ENCODE assay signal across 8 cellular contexts in genomic region chr11:19242184-19242932, GRCh38. TPM values are rescaled to one million over a fixed set of nuclear protein-coding genes. Genes with fewer than 3 reads are reported as not detected.
DNase-seq lines count a peak whose midpoint lies in the region; ATAC-seq and TF ChIP-seq lines count a peak whose summit lies in the region.
"Had no signal": no experiment of that assay in that cellular context is flagged by ENCODE, and none has a peak within 500 bp of the region (broad histone marks: within the 10 kb centered on the region; RNA-seq: fewer than 3 reads in every experiment).

No MANE protein-coding gene starts in this region.

- H3K4me3 Mint-ChIP-seq in activated CD8-positive, alpha-beta memory T cell treated with anti-CD3 and anti-CD28 coated beads, Interleukin-2, amount 10 ng/mL, durations not matched to agents 7 days and 5 days, result peak overlapping the region; percentile 93
- H3K4me3 Mint-ChIP-seq in stimulated activated naive CD8-positive, alpha-beta T cell treated with anti-CD3 and anti-CD28 coated beads, Interleukin-15, Interleukin-2, amounts not matched to agents 100 ng/mL and 50 ng/mL, for 24 hours, result peak overlapping the region; percentile 85

- no peaks in the 10 kb centered on the region for H3K9me2 ChIP-seq in HCT116 (ENCODE audit: insufficient read depth)

- no peak for ATAC-seq in HCT116
- no peak for ATAC-seq in activated CD8-positive, alpha-beta memory T cell treated with anti-CD3 and anti-CD28 coated beads, Interleukin-2, amount 10 ng/mL, durations not matched to agents 7 days and 5 days

- H3K27me3 ChIP-seq in HCT116 (ENCODE audit: insufficient read depth, low read length) (no peaks in the 10 kb centered on the region), iPS DF 6.9 (ENCODE audit: control insufficient read depth, insufficient read depth, low read length) (peaks cover 16% of the 10 kb centered on the region; the same call in 1 of the 2 replicates)

- H3K4me3 ChIP-seq in HCT116 (replicated peaks in 1 of 2; ENCODE audit: low read depth in 1 of 2, low read length in 2 of 2) (peak overlapping the region; percentile 66 to 94), iPS DF 6.9 (ENCODE audit: low read length) (peak overlapping the region; percentile 60; the same call in 1 of the 2 replicates)

- no peak overlapping the region for H2AFZ ChIP-seq in HCT116 (ENCODE audit: low read depth, low read length, poor library complexity, severe bottlenecking)

- no peaks in the 10 kb centered on the region for H3K9me3 Mint-ChIP-seq in activated CD8-positive, alpha-beta memory T cell treated with anti-CD3 and anti-CD28 coated beads, Interleukin-2, amount 10 ng/mL, durations not matched to agents 7 days and 5 days (ENCODE audit: low read depth)
- no peaks in the 10 kb centered on the region for H3K9me3 Mint-ChIP-seq in stimulated activated naive CD8-positive, alpha-beta T cell treated with anti-CD3 and anti-CD28 coated beads, Interleukin-15, Interleukin-2, amounts not matched to agents 100 ng/mL and 50 ng/mL, for 24 hours

- RAD21 ChIA-PET in HCT116 (lab: Charles Lee; ENCODE audit: low non-redundant PET in 1 of 2, low total read pairs in 2 of 2, uncharacterized antibody in 2 of 2, unreplicated experiment in 2 of 2), result no interaction called here

- no CpG with 5 or more reads among the region's 55 CpGs for WGBS in iPS DF 6.9 (ENCODE audit: insufficient coverage, insufficient read length)

- H3K36me3 Mint-ChIP-seq in activated CD8-positive, alpha-beta memory T cell treated with anti-CD3 and anti-CD28 coated beads, Interleukin-2, amount 10 ng/mL, durations not matched to agents 7 days and 5 days, result peaks cover 22% of the 10 kb centered on the region
- H3K36me3 Mint-ChIP-seq in stimulated activated naive CD8-positive, alpha-beta T cell treated with anti-CD3 and anti-CD28 coated beads, Interleukin-15, Interleukin-2, amounts not matched to agents 100 ng/mL and 50 ng/mL, for 24 hours (ENCODE audit: low read depth), result peaks cover 14% of the 10 kb centered on the region

- H3K36me3 ChIP-seq in HCT116 (ENCODE audit: control insufficient read depth in 1 of 2, insufficient read depth in 2 of 2, low read length in 2 of 2), result peaks cover 0 to 8% of the 10 kb centered on the region in 2 experiments; a peak in 1 of 4 replicates
- H3K36me3 ChIP-seq in iPS DF 6.9 (ENCODE audit: control insufficient read depth, insufficient read depth, low read length), result 0 out of 2 replicates have a peak, but pooled peaks cover 3% of the 10 kb centered on the region

- H3K27ac ChIP-seq in HCT116 (ENCODE audit: low read depth, low read length) (0 out of 2 replicates have a peak overlapping the region, but pooled peaks have one; percentile 27), iPS DF 6.9 (ENCODE audit: low read length) (no peak overlapping the region)

- DNase-seq in HCT116 (ENCODE audit: low read depth, low spot score), result no peak
- no peak for DNase-seq in activated CD8-positive, alpha-beta memory T cell treated with anti-CD3 and anti-CD28 coated beads, Interleukin-2, amount 10 ng/mL, durations not matched to agents 7 days and 5 days
- DNase-seq in iPS DF 6.9 (ENCODE audit: low read depth, low spot score), result no peak
- DNase-seq in SW 1271 (lab: John Stamatoyannopoulos, UW), result no peak
- no peak for DNase-seq in NCI-H345 treated with DMSO at 0.1 percent for 48 hours (lab: John Stamatoyannopoulos, UW; ENCODE audit: unreplicated experiment)
- no peak for DNase-seq in stimulated activated CD4-positive, alpha-beta T cell treated with anti-CD3 and anti-CD28 coated beads, Interleukin-1b, Interleukin-23, amount 100 ng/mL, for 48 hours

- H3K79me2 ChIP-seq in HCT116 (ENCODE audit: insufficient read depth, low read length), result peaks cover 22% of the 10 kb centered on the region

- POLR2A ChIA-PET in HCT116 (lab: Charles Lee), result no interaction called here

- no peak for TF ChIP-seq CTCF in HCT116 (IDR thresholded peaks at IDR 0.05 in 2 of 3, conservative IDR thresholded peaks at IDR 0.05 in 1 of 3; ENCODE audit: borderline replicate concordance in 1 of 3, insufficient read depth in 1 of 3, low read depth in 2 of 3, low read length in 2 of 3)

- H3K4me1 ChIP-seq in HCT116 (ENCODE audit: control insufficient read depth in 1 of 2, insufficient read depth in 2 of 2, low read length in 2 of 2) (peaks cover 10 to 46% of the 10 kb centered on the region in 2 experiments), iPS DF 6.9 (ENCODE audit: control insufficient read depth, insufficient read depth, low read length) (no peaks in the 10 kb centered on the region)

- peak overlapping the region; percentile 83 for H3K27ac Mint-ChIP-seq in activated CD8-positive, alpha-beta memory T cell treated with anti-CD3 and anti-CD28 coated beads, Interleukin-2, amount 10 ng/mL, durations not matched to agents 7 days and 5 days
- H3K27ac Mint-ChIP-seq in stimulated activated naive CD8-positive, alpha-beta T cell treated with anti-CD3 and anti-CD28 coated beads, Interleukin-15, Interleukin-2, amounts not matched to agents 100 ng/mL and 50 ng/mL, for 24 hours, result peak overlapping the region; percentile 69

- H4K20me1 ChIP-seq in HCT116 (ENCODE audit: insufficient read depth), result no peaks in the 10 kb centered on the region

- BruUV-seq in HCT116 (replicated peaks; lab: Mats Ljungman, UMichigan), result TSS peak; percentile 54

- peaks cover 27% of the 10 kb centered on the region for H3K27me3 Mint-ChIP-seq in activated CD8-positive, alpha-beta memory T cell treated with anti-CD3 and anti-CD28 coated beads, Interleukin-2, amount 10 ng/mL, durations not matched to agents 7 days and 5 days
- peaks cover 51% of the 10 kb centered on the region for H3K27me3 Mint-ChIP-seq in stimulated activated naive CD8-positive, alpha-beta T cell treated with anti-CD3 and anti-CD28 coated beads, Interleukin-15, Interleukin-2, amounts not matched to agents 100 ng/mL and 50 ng/mL, for 24 hours

- H3K9me3 ChIP-seq in HCT116 (ENCODE audit: control insufficient read depth in 1 of 2, insufficient read depth in 1 of 2, low read depth in 1 of 2, low read length in 2 of 2) (no peaks in the 10 kb centered on the region), iPS DF 6.9 (ENCODE audit: control insufficient read depth, insufficient read depth, low read length) (no peaks in the 10 kb centered on the region)

- intact Hi-C loops in HCT116 (cut with micrococcal nuclease), result no loop called here

- H3K4me1 Mint-ChIP-seq in activated CD8-positive, alpha-beta memory T cell treated with anti-CD3 and anti-CD28 coated beads, Interleukin-2, amount 10 ng/mL, durations not matched to agents 7 days and 5 days, result peaks cover 32% of the 10 kb centered on the region
- H3K4me1 Mint-ChIP-seq in stimulated activated naive CD8-positive, alpha-beta T cell treated with anti-CD3 and anti-CD28 coated beads, Interleukin-15, Interleukin-2, amounts not matched to agents 100 ng/mL and 50 ng/mL, for 24 hours (ENCODE audit: low read depth), result peaks cover 18% of the 10 kb centered on the region

- CTCF ChIA-PET in HCT116 (lab: Charles Lee), result no interaction called here
- CTCF ChIA-PET in activated CD8-positive, alpha-beta memory T cell treated with anti-CD3 and anti-CD28 coated beads, Interleukin-2, amount 10 ng/mL, durations not matched to agents 7 days and 5 days (lab: Charles Lee), result interaction anchor here (0.6 to 1.0 kb wide), 3 partner anchors 18 to 321 kb away, joined by 3 read pairs; no protein-coding TSS in a partner anchor

- no peak for TF ChIP-seq POLR2A in HCT116 (IDR thresholded peaks at IDR 0.05; ENCODE audit: borderline replicate concordance, extremely low read depth, insufficient read depth, insufficient read length)

- TF ChIP-seq RAD21 in HCT116 (IDR thresholded peaks at IDR 0.05; ENCODE audit: low read depth), result no peak

- peak overlapping the region; percentile 83 for H3K4me2 ChIP-seq in HCT116 (ENCODE audit: low read length)

- H3K9ac ChIP-seq in HCT116 (ENCODE audit: low read length), result peak overlapping the region; percentile 90

TF ChIP-seq in HCT116, 20 proteins besides CTCF, POLR2A, EP300 and RAD21:
- no peak for TF ChIP-seq TCF7L2 (IDR thresholded peaks at IDR 0.05; ENCODE audit: borderline replicate concordance, extremely low read depth, insufficient read depth, insufficient read length)
- no peak for TF ChIP-seq ZBTB33 (IDR thresholded peaks at IDR 0.05; ENCODE audit: extremely low read depth, insufficient replicate concordance, low read length)
- TF ChIP-seq MAX (IDR thresholded peaks at IDR 0.05), result no peak
- TF ChIP-seq SRF (IDR thresholded peaks at IDR 0.05; ENCODE audit: low read depth), result no peak
- TF ChIP-seq JUND (IDR thresholded peaks at IDR 0.05), result no peak
- no peak for TF ChIP-seq EZH2 (IDR thresholded peaks at IDR 0.05)
- TF ChIP-seq ATF3 (IDR thresholded peaks at IDR 0.05), result no peak
- TF ChIP-seq ELF1 (IDR thresholded peaks at IDR 0.05; ENCODE audit: borderline replicate concordance, low read depth), result no peak

RNA-seq across cellular contexts. Expression of gene E2F8, which starts 1.6 kb away (rescaled TPM):
- 18.4 TPM for total RNA-seq in HCT116 (2021; ENCODE audit: unreplicated experiment)
- 8.2 and 10.6 TPM in 2 replicates for polyA plus RNA-seq in HCT116 (2012)
- 10 to 100 TPM; 32.9 to 46.9 TPM for total RNA-seq in activated CD8-positive, alpha-beta memory T cell treated with anti-CD3 and anti-CD28 coated beads, Interleukin-2, amount 10 ng/mL, durations not matched to agents 7 days and 5 days

RNA-seq across cellular contexts. Expression of gene CSRP3, which starts 40.6 kb away (rescaled TPM):
- not detected for total RNA-seq in HCT116 (2021; ENCODE audit: unreplicated experiment)
- polyA plus RNA-seq in HCT116 (2012), result not detected in 2 replicates
- not detected for total RNA-seq in activated CD8-positive, alpha-beta memory T cell treated with anti-CD3 and anti-CD28 coated beads, Interleukin-2, amount 10 ng/mL, durations not matched to agents 7 days and 5 days
- total RNA-seq: T-helper 1 cell treated with Interleukin-12 subunit alpha and Interleukin-12 subunit beta and Interleukin-4 antibody, amounts not matched to agents 30 ng/mL and 1 ng/mL, for 36 hours had no signal
